ENCODE assay signal across 8 cellular contexts in the genomic region with DNA sequence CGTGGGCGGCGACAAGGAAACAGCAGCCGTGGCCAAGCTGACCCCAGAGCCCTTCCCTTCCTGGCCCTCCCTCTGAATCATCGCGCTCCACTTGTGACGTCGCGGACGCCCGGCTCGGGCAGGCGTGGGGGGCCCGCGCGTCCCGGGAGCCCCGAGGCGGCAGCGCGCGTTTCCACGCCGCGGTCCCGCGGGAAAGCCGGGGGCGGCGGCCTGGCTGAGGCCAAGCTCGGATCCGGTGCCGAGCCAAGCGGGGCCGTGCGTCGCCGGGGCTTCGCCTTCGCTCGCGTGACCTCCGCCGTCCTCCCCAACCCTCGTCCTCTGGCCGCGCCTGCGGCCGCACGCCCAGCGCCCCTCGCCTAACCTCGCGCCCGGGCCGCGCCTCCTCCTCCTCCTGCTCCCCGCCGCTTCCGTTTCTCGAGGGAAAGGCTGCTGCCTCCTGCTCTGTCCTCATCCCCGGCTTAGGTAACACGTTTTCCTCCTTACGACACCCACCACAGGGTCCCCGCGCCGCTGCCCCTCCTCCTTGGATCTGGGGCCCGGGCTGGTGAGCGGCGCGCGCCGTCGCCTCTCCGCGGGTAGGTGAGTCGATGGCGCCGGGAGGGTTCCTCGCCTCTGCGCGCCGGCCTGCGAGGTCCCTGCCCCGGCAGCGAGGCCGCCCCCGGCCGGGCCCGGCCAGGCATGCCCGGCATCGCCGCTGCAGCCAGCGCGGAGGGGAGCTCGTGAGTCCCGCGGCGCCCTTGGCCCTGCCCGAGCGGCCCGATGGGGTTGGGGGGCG. TPM values are rescaled to one million over a fixed set of nuclear protein-coding genes. Genes with fewer than 3 reads are reported as not detected.
A peak's percentile ranks its signal among the peaks of the same experiment; 100 is the strongest.
DNase-seq lines count a peak whose midpoint lies in the region; ATAC-seq, FAIRE-seq and TF ChIP-seq lines count a peak whose summit lies in the region.

A gene with protein sequence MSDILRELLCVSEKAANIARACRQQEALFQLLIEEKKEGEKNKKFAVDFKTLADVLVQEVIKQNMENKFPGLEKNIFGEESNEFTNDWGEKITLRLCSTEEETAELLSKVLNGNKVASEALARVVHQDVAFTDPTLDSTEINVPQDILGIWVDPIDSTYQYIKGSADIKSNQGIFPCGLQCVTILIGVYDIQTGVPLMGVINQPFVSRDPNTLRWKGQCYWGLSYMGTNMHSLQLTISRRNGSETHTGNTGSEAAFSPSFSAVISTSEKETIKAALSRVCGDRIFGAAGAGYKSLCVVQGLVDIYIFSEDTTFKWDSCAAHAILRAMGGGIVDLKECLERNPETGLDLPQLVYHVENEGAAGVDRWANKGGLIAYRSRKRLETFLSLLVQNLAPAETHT (plus strand): TSS at position 90 of the 775 bp plus-strand sequence. CDS start 16,514 bp downstream, outside the sequence.

- H3K9me3 Mint-ChIP-seq in activated CD4-positive, alpha-beta memory T cell treated with anti-CD3 and anti-CD28 coated beads, Interleukin-2, amount 10 ng/mL, durations not matched to agents 7 days and 5 days = no peaks in the 10 kb centered on the region

- peak within 1 kb of the TSS; percentile 50 for H3K27ac Mint-ChIP-seq in activated CD4-positive, alpha-beta memory T cell treated with anti-CD3 and anti-CD28 coated beads, Interleukin-2, amount 10 ng/mL, durations not matched to agents 7 days and 5 days

- TF ChIP-seq CTCF in lower leg skin (IDR thresholded peaks at IDR 0.05) = no peak

- ATAC-seq in HG02870 (IDR thresholded peaks at IDR 0.05; ENCODE audit: unreplicated experiment) = peak; percentile 54

- H3K4me3 Mint-ChIP-seq in activated CD4-positive, alpha-beta memory T cell treated with anti-CD3 and anti-CD28 coated beads, Interleukin-2, amount 10 ng/mL, durations not matched to agents 7 days and 5 days = peak within 1 kb of the TSS; percentile 82

- H3K79me2 ChIP-seq in ACC112 (ENCODE audit: control insufficient read depth, insufficient read depth, low read length, unreplicated experiment) = peaks cover 23% of the 10 kb centered on the region

- peaks cover 24% of the 10 kb centered on the region for H3K4me1 Mint-ChIP-seq in activated CD4-positive, alpha-beta memory T cell treated with anti-CD3 and anti-CD28 coated beads, Interleukin-2, amount 10 ng/mL, durations not matched to agents 7 days and 5 days

- peak within 1 kb of the TSS; percentile 60 for H3K27ac ChIP-seq in ACC112 (ENCODE audit: low read depth, low read length)

- peak within 1 kb of the TSS; percentile 88 for H2AFZ ChIP-seq in ACC112 (ENCODE audit: low read length, unreplicated experiment)

- DNase-seq in GM18507 (ENCODE audit: extremely low spot score, insufficient read length, low read depth) (peak; percentile 40), NCI-H226 (peak; percentile 52), lower leg skin (ENCODE audit: low spot score in 2 of 2) (peak in 1 of 2 donors; percentile 94)
- peak; percentile 47 for DNase-seq in activated CD4-positive, alpha-beta memory T cell treated with anti-CD3 and anti-CD28 coated beads, Interleukin-2, amount 10 ng/mL, durations not matched to agents 7 days and 5 days
- peak; percentile 8 for DNase-seq in effector CD8-positive, alpha-beta T cell (lab: John Stamatoyannopoulos, UW)
- DNase-seq in stimulated activated CD8-positive, alpha-beta memory T cell treated with anti-CD3 and anti-CD28 coated beads, Interleukin-12 subunit alpha, Interleukin-12 subunit beta, amount 100 ng/mL, for 4 hours (ENCODE audit: low read depth) = peak; percentile 27

- no peaks in the 10 kb centered on the region for H3K27me3 ChIP-seq in ACC112 (ENCODE audit: insufficient read depth, low read length)

- intact Hi-C loops in lower leg skin (cut with DNase I; ENCODE audit: low total_unique reads) = no loop called here

- POLR2A ChIA-PET in activated CD4-positive, alpha-beta memory T cell treated with anti-CD3 and anti-CD28 coated beads, Interleukin-2, amount 10 ng/mL, durations not matched to agents 7 days and 5 days (lab: Charles Lee) = interaction anchor here (0.8 to 3.4 kb wide), 6 partner anchors 10 to 581 kb away, joined by 3 to 25 read pairs (median 13); a partner anchor contains a TSS

- peaks cover 16% of the 10 kb centered on the region for H3K4me1 ChIP-seq in ACC112 (ENCODE audit: control insufficient read depth, insufficient read depth, low read length, unreplicated experiment)

- peak; percentile 64 for FAIRE-seq in GM18507 (lab: Jason Lieb, UNC)

- peaks cover 4% of the 10 kb centered on the region for H3K36me3 Mint-ChIP-seq in activated CD4-positive, alpha-beta memory T cell treated with anti-CD3 and anti-CD28 coated beads, Interleukin-2, amount 10 ng/mL, durations not matched to agents 7 days and 5 days (ENCODE audit: low read depth)

- 0% methylated on average over 86 to 92 of the region's 103 CpGs for WGBS in lower leg skin, 2 donors

- CTCF ChIA-PET in activated CD4-positive, alpha-beta memory T cell treated with anti-CD3 and anti-CD28 coated beads, Interleukin-2, amount 10 ng/mL, durations not matched to agents 7 days and 5 days (lab: Charles Lee) = interaction anchor here (0.5 to 2.4 kb wide), 7 partner anchors 11 to 168 kb away, joined by 3 to 10 read pairs (median 5); a partner anchor contains a TSS

- peak within 1 kb of the TSS; percentile 95 for H3K4me3 ChIP-seq in ACC112 (ENCODE audit: low read depth, low read length)
- H3K4me3 ChIP-seq in lower leg skin (ENCODE audit: low read depth, poor library complexity, severe bottlenecking) = peak within 1 kb of the TSS; percentile 80

- peaks cover 4% of the 10 kb centered on the region for H3K27me3 Mint-ChIP-seq in activated CD4-positive, alpha-beta memory T cell treated with anti-CD3 and anti-CD28 coated beads, Interleukin-2, amount 10 ng/mL, durations not matched to agents 7 days and 5 days

- no peak for TF ChIP-seq POLR2A in lower leg skin (IDR thresholded peaks at IDR 0.05)

- no peaks in the 10 kb centered on the region for H3K36me3 ChIP-seq in ACC112 (ENCODE audit: insufficient read depth, low read length)

RNA-seq across cellular contexts. Expression of the gene that starts here (rescaled TPM):
- total RNA-seq in activated CD4-positive, alpha-beta memory T cell treated with anti-CD3 and anti-CD28 coated beads, Interleukin-2, amount 10 ng/mL, durations not matched to agents 7 days and 5 days = 10 to 100 TPM; 10.6 to 11.9 TPM
- total RNA-seq in lower leg skin = 10 to 100 TPM; 10.9 to 12.0 (median 11.9) TPM
